14 cellular contexts compared by ENCODE assay signal in genomic region chr4:14269824-14270223, GRCh38.
DNase-seq lines count a peak whose midpoint lies in the region; ATAC-seq and TF ChIP-seq lines count a peak whose summit lies in the region.
"Had no signal": no experiment of that assay in that cellular context is flagged by ENCODE, and none has a peak within 500 bp of the region (broad histone marks: within the 10 kb centered on the region; RNA-seq: fewer than 3 reads in every experiment).

No MANE protein-coding gene starts in this region.

- H3K9me3 Mint-ChIP-seq in activated B cell treated with CpG ODN at 0.5 μM for 24 hours, result no peaks in the 10 kb centered on the region
- no peaks in the 10 kb centered on the region for H3K9me3 Mint-ChIP-seq in stimulated activated memory B cell treated with anti-CD40 and anti-IgM and Interleukin-4, amounts not matched to agents 10 μg/mL and 1 μg/mL and 100 μg/mL, for 72 hours
- H3K9me3 Mint-ChIP-seq: mesothelial cell of epicardium had no signal

- no peak overlapping the region for H3K4me3 Mint-ChIP-seq in activated B cell treated with CpG ODN at 0.5 μM for 24 hours
- no peak overlapping the region for H3K4me3 Mint-ChIP-seq in stimulated activated memory B cell treated with anti-CD40 and anti-IgM and Interleukin-4, amounts not matched to agents 10 μg/mL and 1 μg/mL and 100 μg/mL, for 72 hours
- H3K4me3 Mint-ChIP-seq: mesothelial cell of epicardium, WTC11 had no signal

- no peaks in the 10 kb centered on the region for H3K36me3 Mint-ChIP-seq in activated B cell treated with CpG ODN at 0.5 μM for 24 hours (ENCODE audit: low read depth)
- H3K36me3 Mint-ChIP-seq in stimulated activated memory B cell treated with anti-CD40 and anti-IgM and Interleukin-4, amounts not matched to agents 10 μg/mL and 1 μg/mL and 100 μg/mL, for 72 hours, result no peaks in the 10 kb centered on the region
- H3K36me3 Mint-ChIP-seq: mesothelial cell of epicardium, WTC11 had no signal

- POLR2A ChIA-PET in activated B cell treated with CpG ODN at 0.5 μM for 24 hours (lab: Charles Lee), result no interaction called here

- peak overlapping the region; percentile 27 for H3K27ac Mint-ChIP-seq in activated B cell treated with CpG ODN at 0.5 μM for 24 hours
- H3K27ac Mint-ChIP-seq in stimulated activated memory B cell treated with anti-CD40 and anti-IgM and Interleukin-4, amounts not matched to agents 10 μg/mL and 1 μg/mL and 100 μg/mL, for 72 hours, result no peak overlapping the region
- H3K27ac Mint-ChIP-seq: mesothelial cell of epicardium, WTC11 had no signal

- peak; percentile 9 for DNase-seq in activated CD4-positive, alpha-beta T cell treated with anti-CD3 and anti-CD28 coated beads for 48 hours
- no peak for DNase-seq in activated CD4-positive, alpha-beta T cell treated with anti-CD3 and anti-CD28 coated beads for 1 hour
- DNase-seq in activated B cell treated with CpG ODN at 0.5 μM for 24 hours (no peak), NCI-H1048 (lab: John Stamatoyannopoulos, UW) (no peak), DMS53 treated with DMSO at 0.1 percent for 48 hours (lab: John Stamatoyannopoulos, UW; ENCODE audit: unreplicated experiment) (no peak)
- DNase-seq: 8988T; activated T-cell treated with anti-CD3 and anti-CD28 coated beads, Interleukin-2, amount 50 U/mL, for 48 hours; DMS53 had no signal

- peaks cover 32% of the 10 kb centered on the region for H3K4me1 Mint-ChIP-seq in activated B cell treated with CpG ODN at 0.5 μM for 24 hours
- H3K4me1 Mint-ChIP-seq in stimulated activated memory B cell treated with anti-CD40 and anti-IgM and Interleukin-4, amounts not matched to agents 10 μg/mL and 1 μg/mL and 100 μg/mL, for 72 hours, result peaks cover 50% of the 10 kb centered on the region
- H3K4me1 Mint-ChIP-seq: mesothelial cell of epicardium had no signal

- intact Hi-C loops in activated B cell treated with CpG ODN at 0.5 μM for 24 hours (cut with micrococcal nuclease), result no loop called here

- no peaks in the 10 kb centered on the region for H3K27me3 Mint-ChIP-seq in activated B cell treated with CpG ODN at 0.5 μM for 24 hours
- no peaks in the 10 kb centered on the region for H3K27me3 Mint-ChIP-seq in stimulated activated memory B cell treated with anti-CD40 and anti-IgM and Interleukin-4, amounts not matched to agents 10 μg/mL and 1 μg/mL and 100 μg/mL, for 72 hours

- ATAC-seq in HG02870 (IDR thresholded peaks at IDR 0.05; ENCODE audit: unreplicated experiment) (peak; percentile 52), activated B cell treated with CpG ODN at 0.5 μM for 24 hours (ENCODE audit: low read depth) (peak; percentile 76), GM19455 (IDR thresholded peaks at IDR 0.05; ENCODE audit: unreplicated experiment) (no peak)
- peak; percentile 88 for ATAC-seq in stimulated activated memory B cell treated with anti-CD40 and anti-IgM and Interleukin-4, amounts not matched to agents 10 μg/mL and 1 μg/mL and 100 μg/mL, for 72 hours
- ATAC-seq: K562, WTC11 had no signal

- CTCF ChIA-PET in activated B cell treated with CpG ODN at 0.5 μM for 24 hours (lab: Charles Lee), result no interaction called here

- TF ChIP-seq CTCF in activated B cell treated with CpG ODN at 0.5 μM for 24 hours (IDR thresholded peaks at IDR 0.05), result no peak
